In genomic region chr11:126079640-126080205, GRCh38 we compare ENCODE assay signal across 12 cellular contexts. TPM values are rescaled to one million over a fixed set of nuclear protein-coding genes. Genes with fewer than 3 reads are reported as not detected.
DNase-seq lines count a peak whose midpoint lies in the region; ATAC-seq and TF ChIP-seq lines count a peak whose summit lies in the region.
"Had no signal": no experiment of that assay in that cellular context is flagged by ENCODE, and none has a peak within 500 bp of the region (broad histone marks: within the 10 kb centered on the region; RNA-seq: fewer than 3 reads in every experiment).

No MANE protein-coding gene starts in this region.

- peak overlapping the region; percentile 11 for H3K9ac ChIP-seq in SK-N-MC (ENCODE audit: insufficient read length)

- POLR2A ChIA-PET in CD8-positive, alpha-beta memory T cell (lab: Charles Lee) = no interaction called here

- no peak overlapping the region for H3K4me3 Mint-ChIP-seq in CD8-positive, alpha-beta memory T cell

- TF ChIP-seq CTCF in cardiac muscle cell (IDR thresholded peaks at IDR 0.05; ENCODE audit: low read depth, low read length) = no peak

- H3K4me1 Mint-ChIP-seq in CD8-positive, alpha-beta memory T cell = peaks cover 13 to 19% (median 13%) of the 10 kb centered on the region in 3 donors

- H3K4me1 ChIP-seq in cardiac muscle cell (ENCODE audit: low read depth) (peaks cover 25% of the 10 kb centered on the region), mesodermal cell (ENCODE audit: control insufficient read depth, insufficient read depth, low read length, poor library complexity, severe bottlenecking) (peaks cover 18% of the 10 kb centered on the region)
- H3K4me1 ChIP-seq in CD8-positive, alpha-beta memory T cell (ENCODE audit: insufficient read depth, low read length) = peaks cover 17% of the 10 kb centered on the region

- DNase-seq in cardiac muscle cell (ENCODE audit: low read depth in 1 of 2, low spot score in 1 of 2) (no peak), cardiac septum (ENCODE audit: low spot score) (no peak), SK-N-MC (ENCODE audit: low read depth, low spot score) (no peak), glomerular visceral epithelial cell (ENCODE audit: extremely low spot score) (no peak)
- DNase-seq in stimulated activated CD4-positive, alpha-beta T cell treated with anti-CD3 and anti-CD28 coated beads, Interleukin-4, amount 100 ng/mL, for 1 hour = no peak
- no peak for DNase-seq in CD8-positive, alpha-beta memory T cell
- DNase-seq: activated CD8-positive, alpha-beta memory T cell treated with anti-CD3 and anti-CD28 coated beads for 24 hours; AML-193; hippocampal formation; mucosa of descending colon had no signal

- no peaks in the 10 kb centered on the region for H3K9me3 Mint-ChIP-seq in CD8-positive, alpha-beta memory T cell

- intact Hi-C loops in cardiac septum (cut with DNase I) = no loop called here

- H3K36me3 ChIP-seq in cardiac muscle cell (no peaks in the 10 kb centered on the region), SK-N-MC (ENCODE audit: insufficient read depth, low read length) (no peaks in the 10 kb centered on the region), mesodermal cell (ENCODE audit: control insufficient read depth, insufficient read depth, low read length) (no peaks in the 10 kb centered on the region)
- H3K36me3 ChIP-seq in CD8-positive, alpha-beta memory T cell (ENCODE audit: insufficient read depth, low read length) = no peaks in the 10 kb centered on the region

- CTCF ChIA-PET in CD8-positive, alpha-beta memory T cell (lab: Charles Lee) = no interaction called here

- H3K36me3 Mint-ChIP-seq in CD8-positive, alpha-beta memory T cell = no peaks in the 10 kb centered on the region

- H3K9me3 ChIP-seq in cardiac muscle cell (ENCODE audit: low read depth) = no peaks in the 10 kb centered on the region
- no peaks in the 10 kb centered on the region for H3K9me3 ChIP-seq in SK-N-MC (ENCODE audit: low read depth, low read length)
- no peaks in the 10 kb centered on the region for H3K9me3 ChIP-seq in mesodermal cell (ENCODE audit: control insufficient read depth, low read length)
- no peaks in the 10 kb centered on the region for H3K9me3 ChIP-seq in CD8-positive, alpha-beta memory T cell (ENCODE audit: low read length)
- H3K9me3 ChIP-seq: mucosa of descending colon had no signal

- no peaks in the 10 kb centered on the region for H3K27me3 ChIP-seq in cardiac muscle cell
- H3K27me3 ChIP-seq in CD8-positive, alpha-beta memory T cell (ENCODE audit: insufficient read depth, low read length, poor library complexity, severe bottlenecking) = no peaks in the 10 kb centered on the region

- H3K27ac ChIP-seq in cardiac muscle cell = peak overlapping the region; percentile 41
- H3K27ac ChIP-seq in SK-N-MC = peak overlapping the region; percentile 70
- peak overlapping the region; percentile 86 for H3K27ac ChIP-seq in mesodermal cell (ENCODE audit: low read depth, low read length, severe bottlenecking)
- H3K27ac ChIP-seq in CD8-positive, alpha-beta memory T cell (ENCODE audit: low read depth, low read length) = no peak overlapping the region

- H3K27ac Mint-ChIP-seq in CD8-positive, alpha-beta memory T cell = no peak overlapping the region

- WGBS in mesodermal cell (ENCODE audit: insufficient coverage in 2 of 2), 2 experiments = 28 to 41% methylated on average over 4 to 5 of the region's 6 CpGs

- peaks cover 3 to 7% of the 10 kb centered on the region in 2 donors for H3K27me3 Mint-ChIP-seq in CD8-positive, alpha-beta memory T cell

- no peak for ATAC-seq in GM18517 (IDR thresholded peaks at IDR 0.05; ENCODE audit: unreplicated experiment)
- ATAC-seq: mucosa of descending colon had no signal

- H3K4me3 ChIP-seq in cardiac muscle cell = no peak overlapping the region
- no peak overlapping the region for H3K4me3 ChIP-seq in SK-N-MC
- H3K4me3 ChIP-seq in mesodermal cell (ENCODE audit: extremely low read depth, insufficient read depth, low read length, poor library complexity, severe bottlenecking) = no peak overlapping the region
- H3K4me3 ChIP-seq in CD8-positive, alpha-beta memory T cell (ENCODE audit: low read length) = no peak overlapping the region
- H3K4me3 ChIP-seq: mucosa of descending colon had no signal

RNA-seq across cellular contexts. Expression of gene CDON, which starts 17.1 kb away (rescaled TPM):
- total RNA-seq in cardiac muscle cell (13.3 and 17.3 TPM in 2 replicates), cardiac septum (4.4 TPM)
- 5.5 and 5.7 TPM in 2 replicates for polyA plus RNA-seq in cardiac muscle cell
- polyA plus RNA-seq in mesodermal cell (2013, experiment 1 of 2) = 13.9 TPM
- polyA plus RNA-seq in mesodermal cell (2013, experiment 2 of 2) = 14.9 TPM
- 1 to 10 TPM; 1.7 to 2.0 TPM for total RNA-seq in CD8-positive, alpha-beta memory T cell
- not detected for polyA plus RNA-seq in CD8-positive, alpha-beta memory T cell
